8 cellular contexts compared by ENCODE assay signal in the genomic region with DNA sequence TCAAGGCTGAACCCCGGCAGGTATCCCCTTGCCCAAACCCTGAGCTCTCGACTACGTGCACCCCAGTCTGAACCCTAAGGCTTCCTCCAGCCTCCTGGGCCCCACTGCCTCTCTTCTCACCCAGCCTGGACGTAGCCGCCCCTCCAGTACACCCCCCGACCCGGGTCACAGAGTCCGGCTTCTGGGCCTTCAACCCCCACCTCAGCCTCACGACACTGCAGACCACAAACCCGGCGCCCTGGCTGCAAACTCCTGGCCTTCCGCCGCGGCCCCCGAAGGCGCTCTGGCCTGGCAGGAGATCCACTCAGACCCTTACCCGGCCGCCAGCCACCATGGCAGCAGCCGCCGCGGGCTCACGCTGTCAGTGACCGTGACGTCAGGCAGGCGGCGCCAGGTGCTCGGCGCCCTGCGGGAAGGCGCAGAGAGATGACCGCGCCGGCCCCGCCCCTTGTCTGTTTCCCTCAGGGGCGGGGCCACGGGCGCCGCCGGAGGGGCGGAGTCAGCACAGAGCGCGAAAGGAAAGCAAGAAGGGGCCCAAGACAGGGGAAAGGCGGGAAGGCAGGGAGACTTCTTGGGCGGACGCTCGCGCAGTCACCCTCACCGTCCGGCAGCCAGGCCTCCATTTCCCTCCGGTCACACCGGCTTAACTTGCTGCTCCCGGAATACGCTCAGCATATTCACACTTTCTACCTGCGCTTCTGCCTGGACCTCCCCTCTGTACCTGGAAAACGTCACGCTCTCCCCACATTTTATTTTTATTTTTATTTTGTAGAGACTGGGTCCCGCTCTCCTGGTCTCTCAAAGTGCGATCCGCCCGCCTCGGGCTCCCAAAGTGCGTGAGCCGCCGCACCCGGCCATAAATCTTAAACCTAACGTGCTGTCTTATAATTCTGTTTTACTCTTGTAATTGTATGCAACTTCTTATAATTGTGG. TPM values are rescaled to one million over a fixed set of nuclear protein-coding genes. Genes with fewer than 3 reads are reported as not detected.
DNase-seq lines count a peak whose midpoint lies in the region; ATAC-seq and TF ChIP-seq lines count a peak whose summit lies in the region.

Gene RMDN3 (minus strand): TSS at position 372 of the 933 bp plus-strand sequence. CDS start 471 bp downstream, outside the sequence.

- CTCF ChIA-PET in mammary epithelial cell (lab: Charles Lee; ENCODE audit: low non-redundant PET) = interaction anchor here (0.7 kb wide), 1 partner anchor 186 kb away, joined by 3 read pairs; no protein-coding TSS in a partner anchor

- intact Hi-C loops in mammary epithelial cell (cut with micrococcal nuclease) = loop anchor here (1.0 to 2.0 kb wide), 2 partner anchors 10 to 140 kb away; partner anchors contain the start of gene VPS18

- DNase-seq in ACHN = peak; percentile 89
- peak; percentile 64 for DNase-seq in NCI-H226
- DNase-seq in mammary epithelial cell = peak; percentile 88
- peak; percentile 95 for DNase-seq in iPS-NIHi7 (ENCODE audit: extremely low spot score)
- peak; percentile 88 for DNase-seq in smooth muscle cell of the brain vasculature (ENCODE audit: low read depth, low spot score)

- H3K36me3 ChIP-seq in mammary epithelial cell (ENCODE audit: insufficient read depth, low read length) = peaks cover 4% of the 10 kb centered on the region

- dilution Hi-C loops in mammary epithelial cell (cut with HindIII; ENCODE audit: low sequenced_read_pairs) = no loop called here

- H3K4me1 ChIP-seq in mammary epithelial cell (ENCODE audit: insufficient read depth, low read length) = peaks cover 16% of the 10 kb centered on the region

- peak within 1 kb of the TSS; percentile 99 for H2AFZ ChIP-seq in mammary epithelial cell (ENCODE audit: low read depth, low read length)

- no peaks in the 10 kb centered on the region for H4K20me1 ChIP-seq in mammary epithelial cell (ENCODE audit: insufficient read depth, low read length)

- peak within 1 kb of the TSS; percentile 88 for H3K27ac ChIP-seq in mammary epithelial cell (ENCODE audit: insufficient read depth, low read depth, low read length)

- H3K4me2 ChIP-seq in mammary epithelial cell (ENCODE audit: insufficient read depth, low read depth, low read length) = peak within 1 kb of the TSS; percentile 94

- H3K9me3 ChIP-seq in mammary epithelial cell (replicated peaks; ENCODE audit: insufficient read depth, low read length) = no peaks in the 10 kb centered on the region

- H3K9ac ChIP-seq in mammary epithelial cell (ENCODE audit: insufficient read depth, low read length) = peak within 1 kb of the TSS; percentile 94

- no peak for TF ChIP-seq CTCF in WI38 (IDR thresholded peaks at IDR 0.05; ENCODE audit: low read depth, low read length)
- TF ChIP-seq CTCF in mammary epithelial cell (conservative IDR thresholded peaks at IDR 0.05 in 1 of 2, IDR thresholded peaks at IDR 0.05 in 1 of 2; ENCODE audit: extremely low read depth in 1 of 2, insufficient read depth in 1 of 2, low read depth in 1 of 2, low read length in 2 of 2) = no peak

- peak within 1 kb of the TSS; percentile 98 for H3K4me3 ChIP-seq in WI38 (ENCODE audit: low read depth, low read length)
- H3K4me3 ChIP-seq in mammary epithelial cell (replicated peaks in 1 of 3; ENCODE audit: insufficient read depth in 1 of 3, low read depth in 2 of 3, low read length in 3 of 3) = peak within 1 kb of the TSS; percentile 88 to 97 (median 96)

- in situ Hi-C loops in ACHN (cut with HindIII; ENCODE audit: low pct_ligation_motif_present, low pct_unique_long_range_greater_than_20kb, low sequenced_read_pairs) (no loop called here), mammary epithelial cell (cut with MboI; ENCODE audit: low sequenced_read_pairs in 2 of 2) (no loop called here)

- ATAC-seq in GM18873 (IDR thresholded peaks at IDR 0.05; ENCODE audit: low FRiP score, unreplicated experiment) = peak; percentile 64
- peak; percentile 78 for ATAC-seq in HG03139 (IDR thresholded peaks at IDR 0.05; ENCODE audit: unreplicated experiment)

- H3K27me3 ChIP-seq in mammary epithelial cell (ENCODE audit: insufficient read depth, low read length) = no peaks in the 10 kb centered on the region

- BruUV-seq in mammary epithelial cell (replicated peaks; lab: Mats Ljungman, UMichigan) = TSS peak; percentile 92

- WGBS in mammary epithelial cell (ENCODE audit: low coverage, missing lambda C conversion rate) = under 1% methylated on average over 37 of the region's 66 CpGs

- peaks cover 43% of the 10 kb centered on the region for H3K79me2 ChIP-seq in mammary epithelial cell (ENCODE audit: insufficient read depth, low read length)

RNA-seq across cellular contexts. Expression of gene RMDN3, which starts in this region (rescaled TPM):
- total RNA-seq in mammary epithelial cell = 10 to 100 TPM; 18.2 to 34.5 TPM
- polyA plus RNA-seq in mammary epithelial cell = 18.9 TPM
- 12.1 TPM for polyA minus RNA-seq in mammary epithelial cell

Comparison
In these comparisons a context has a peak if more than half of its experiments do, and no peak if none do; other contexts are left out.
1. Peak in every context shown above with its lines: DNase-seq, ATAC-seq, H3K4me3 ChIP-seq and H3K27ac ChIP-seq.